ENCODE assay signal across 26 cellular contexts in the genomic region with DNA sequence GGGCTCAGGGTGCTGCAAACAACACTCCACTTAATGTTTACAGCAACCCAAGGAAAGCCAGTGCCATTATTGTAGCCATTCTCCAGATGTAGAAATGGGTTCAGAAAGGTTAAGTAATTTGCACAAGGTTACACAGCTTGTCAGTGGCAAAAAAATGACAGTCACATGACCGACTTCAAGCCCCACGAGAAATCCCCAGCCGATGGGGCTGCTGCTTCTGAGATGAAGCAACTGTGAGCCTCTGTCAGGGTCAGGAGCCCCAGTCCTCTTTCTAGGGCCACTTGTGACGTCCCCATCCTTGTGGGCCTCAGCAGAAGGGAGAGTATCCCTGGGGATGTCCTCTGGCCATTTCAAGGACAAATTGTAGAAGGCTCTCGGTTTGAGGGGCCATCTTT.
"Had no signal": no experiment of that assay in that cellular context is flagged by ENCODE, and none has a peak within 500 bp of the region (broad histone marks: within the 10 kb centered on the region; RNA-seq: fewer than 3 reads in every experiment).

No MANE protein-coding gene starts in this region.

- DNase-seq: activated CD4-positive, alpha-beta T cell treated with anti-CD3 and anti-CD28 coated beads for 36 hours; activated CD4-positive, alpha-beta T cell treated with anti-CD3 and anti-CD28 coated beads, Interleukin-2, amount 10 ng/mL, durations not matched to agents 7 days and 5 days; activated CD4-positive, alpha-beta T cell treated with anti-CD3 and anti-CD28 coated beads, Interleukin-2, amount 50 U/mL, for 48 hours; activated CD8-positive, alpha-beta T cell treated with anti-CD3 and anti-CD28 coated beads, Interleukin-2, amount 10 ng/mL, durations not matched to agents 7 days and 5 days; activated gamma-delta T cell; activated naive CD4-positive, alpha-beta T cell treated with Interleukin-2 at 50 U/mL for 16 hours; activated naive CD8-positive, alpha-beta T cell treated with anti-CD3 and anti-CD28 coated beads, Interleukin-2, amount 10 ng/mL, durations not matched to agents 7 days and 5 days; activated T-cell treated with anti-CD3 and anti-CD28 coated beads, Interleukin-2, amount 50 U/mL, for 24 hours; amygdala; NCI-H1436; NCI-H1694; NCI-H1930; NCI-H2081 treated with DMSO at 0.1 percent for 48 hours; NCI-H345; NCI-H524 treated with DMSO at 0.1 percent for 48 hours; SHP77 treated with DMSO at 0.1 percent for 48 hours had no signal

- H3K27me3 Mint-ChIP-seq: activated naive CD8-positive, alpha-beta T cell treated with anti-CD3 and anti-CD28 coated beads, Interleukin-2, amount 10 ng/mL, durations not matched to agents 7 days and 5 days had no signal

- H3K9me3 ChIP-seq: ascending aorta, SJSA1, SK-N-SH had no signal

- H3K36me3 ChIP-seq: ascending aorta, cardiac muscle cell, SJSA1 had no signal

- H3K9me3 Mint-ChIP-seq: activated CD4-positive, alpha-beta T cell treated with anti-CD3 and anti-CD28 coated beads, Interleukin-2, amount 10 ng/mL, durations not matched to agents 7 days and 5 days; activated naive CD4-positive, alpha-beta T cell treated with anti-CD3 and anti-CD28 coated beads, Interleukin-2, amount 50 U/mL, for 24 hours; activated naive CD8-positive, alpha-beta T cell treated with anti-CD3 and anti-CD28 coated beads, Interleukin-2, amount 10 ng/mL, durations not matched to agents 7 days and 5 days; activated T-cell treated with anti-CD3 and anti-CD28 coated beads, Interleukin-2, amount 50 U/mL, for 24 hours; activated T-helper 2 cell treated with anti-CD3 and anti-CD28 coated beads, Interferon-gamma antibody, Interleukin-2, Interleukin-4, amounts not matched to agents 10 μg/mL and 5 μg/mL and 100 μg/mL, durations not matched to agents 14 hours and 24 hours and 36 hours; central memory CD8-positive, alpha-beta T cell; T-helper 1 cell treated with Interleukin-12 subunit alpha and Interleukin-12 subunit beta and Interleukin-4 antibody, amounts not matched to agents 30 μg/mL and 1 μg/mL, for 36 hours; T-helper 2 cell treated with Interferon-gamma antibody and Interleukin-4, amounts not matched to agents 5 μg/mL and 100 μg/mL, for 36 hours had no signal

- H3K4me3 Mint-ChIP-seq: activated CD4-positive, alpha-beta T cell treated with anti-CD3 and anti-CD28 coated beads for 36 hours; activated CD4-positive, alpha-beta T cell treated with anti-CD3 and anti-CD28 coated beads, Interleukin-2, amount 10 ng/mL, durations not matched to agents 7 days and 5 days; activated CD8-positive, alpha-beta T cell treated with anti-CD3 and anti-CD28 coated beads, Interleukin-2, amount 10 ng/mL, durations not matched to agents 7 days and 5 days; activated naive CD4-positive, alpha-beta T cell treated with anti-CD3 and anti-CD28 coated beads, Interleukin-2, amount 50 U/mL, for 24 hours; activated naive CD8-positive, alpha-beta T cell treated with anti-CD3 and anti-CD28 coated beads, Interleukin-2, amount 10 ng/mL, durations not matched to agents 7 days and 5 days; activated T-cell treated with anti-CD3 and anti-CD28 coated beads, Interleukin-2, amount 50 U/mL, for 24 hours; central memory CD8-positive, alpha-beta T cell; T-helper 1 cell treated with Interleukin-12 subunit alpha and Interleukin-12 subunit beta and Interleukin-4 antibody, amounts not matched to agents 30 μg/mL and 1 μg/mL, for 36 hours; T-helper 2 cell treated with Interferon-gamma antibody and Interleukin-4, amounts not matched to agents 5 μg/mL and 100 μg/mL, for 36 hours had no signal

- H3K4me3 ChIP-seq: ascending aorta, cardiac muscle cell, SJSA1 had no signal

- ATAC-seq: activated CD4-positive, alpha-beta T cell treated with anti-CD3 and anti-CD28 coated beads for 36 hours; activated CD8-positive, alpha-beta T cell treated with anti-CD3 and anti-CD28 coated beads, Interleukin-2, amount 10 ng/mL, durations not matched to agents 7 days and 5 days; Panc1 had no signal

- H3K27ac ChIP-seq: ascending aorta, cardiac muscle cell, SJSA1 had no signal

- H3K9ac ChIP-seq: SK-N-SH had no signal

- H3K27me3 ChIP-seq: ascending aorta, cardiac muscle cell, SJSA1 had no signal

- H3K4me1 Mint-ChIP-seq: activated CD4-positive, alpha-beta T cell treated with anti-CD3 and anti-CD28 coated beads for 36 hours; activated CD4-positive, alpha-beta T cell treated with anti-CD3 and anti-CD28 coated beads, Interleukin-2, amount 10 ng/mL, durations not matched to agents 7 days and 5 days; activated naive CD4-positive, alpha-beta T cell treated with anti-CD3 and anti-CD28 coated beads, Interleukin-2, amount 50 U/mL, for 24 hours; central memory CD8-positive, alpha-beta T cell had no signal

- H3K27ac Mint-ChIP-seq: activated CD4-positive, alpha-beta T cell treated with anti-CD3 and anti-CD28 coated beads for 36 hours; activated CD4-positive, alpha-beta T cell treated with anti-CD3 and anti-CD28 coated beads, Interleukin-2, amount 10 ng/mL, durations not matched to agents 7 days and 5 days; activated CD8-positive, alpha-beta T cell treated with anti-CD3 and anti-CD28 coated beads, Interleukin-2, amount 10 ng/mL, durations not matched to agents 7 days and 5 days; activated naive CD4-positive, alpha-beta T cell treated with anti-CD3 and anti-CD28 coated beads, Interleukin-2, amount 50 U/mL, for 24 hours; activated naive CD8-positive, alpha-beta T cell treated with anti-CD3 and anti-CD28 coated beads, Interleukin-2, amount 10 ng/mL, durations not matched to agents 7 days and 5 days; activated T-cell treated with anti-CD3 and anti-CD28 coated beads, Interleukin-2, amount 50 U/mL, for 24 hours; activated T-helper 2 cell treated with anti-CD3 and anti-CD28 coated beads, Interferon-gamma antibody, Interleukin-2, Interleukin-4, amounts not matched to agents 10 μg/mL and 5 μg/mL and 100 μg/mL, durations not matched to agents 14 hours and 24 hours and 36 hours; T-helper 1 cell treated with Interleukin-12 subunit alpha and Interleukin-12 subunit beta and Interleukin-4 antibody, amounts not matched to agents 30 μg/mL and 1 μg/mL, for 36 hours; T-helper 2 cell treated with Interferon-gamma antibody and Interleukin-4, amounts not matched to agents 5 μg/mL and 100 μg/mL, for 36 hours had no signal

- H3K36me3 Mint-ChIP-seq: activated naive CD4-positive, alpha-beta T cell treated with anti-CD3 and anti-CD28 coated beads, Interleukin-2, amount 50 U/mL, for 24 hours; activated naive CD8-positive, alpha-beta T cell treated with anti-CD3 and anti-CD28 coated beads, Interleukin-2, amount 10 ng/mL, durations not matched to agents 7 days and 5 days had no signal
